In genomic region chr15:38531509-38531908, GRCh38 we compare ENCODE assay signal across 10 cellular contexts. TPM values are rescaled to one million over a fixed set of nuclear protein-coding genes. Genes with fewer than 3 reads are reported as not detected.
DNase-seq lines count a peak whose midpoint lies in the region; ATAC-seq and TF ChIP-seq lines count a peak whose summit lies in the region.
"Had no signal": no experiment of that assay in that cellular context is flagged by ENCODE, and none has a peak within 500 bp of the region (broad histone marks: within the 10 kb centered on the region; RNA-seq: fewer than 3 reads in every experiment).

No MANE protein-coding gene starts in this region.

- no peak for ATAC-seq in GM21576 (IDR thresholded peaks at IDR 0.05; ENCODE audit: unreplicated experiment)

- no peaks in the 10 kb centered on the region for H3K9me3 Mint-ChIP-seq in activated T-helper 2 cell treated with anti-CD3 and anti-CD28 coated beads, Interferon-gamma antibody, Interleukin-2, Interleukin-4, amounts not matched to agents 10 μg/mL and 5 μg/mL and 100 μg/mL, durations not matched to agents 14 hours and 24 hours and 36 hours
- H3K9me3 Mint-ChIP-seq in endodermal cell, result no peaks in the 10 kb centered on the region
- H3K9me3 Mint-ChIP-seq: dendritic cell treated with granulocyte-macrophage colony-stimulating factor and Interleukin-4, amounts not matched to agents 40 ng/mL and 50 ng/mL, for 4 days had no signal

- 83 to 90% methylated on average over 1 to 4 of the region's 4 CpGs for WGBS in endodermal cell (ENCODE audit: insufficient coverage in 1 of 2, insufficient read length in 1 of 2), 2 experiments

- H3K4me3 Mint-ChIP-seq in activated T-helper 2 cell treated with anti-CD3 and anti-CD28 coated beads, Interferon-gamma antibody, Interleukin-2, Interleukin-4, amounts not matched to agents 10 μg/mL and 5 μg/mL and 100 μg/mL, durations not matched to agents 14 hours and 24 hours and 36 hours (ENCODE audit: low read depth), result no peak overlapping the region
- no peak overlapping the region for H3K4me3 Mint-ChIP-seq in endodermal cell
- H3K4me3 Mint-ChIP-seq: dendritic cell treated with granulocyte-macrophage colony-stimulating factor and Interleukin-4, amounts not matched to agents 40 ng/mL and 50 ng/mL, for 4 days had no signal

- H3K36me3 ChIP-seq in A673 (ENCODE audit: insufficient read depth, low read length, poor library complexity, severe bottlenecking) (no peaks in the 10 kb centered on the region), HEK293 (ENCODE audit: control insufficient read depth in 2 of 2, insufficient read depth in 1 of 2, low read length in 2 of 2) (no peaks in the 10 kb centered on the region), endodermal cell (ENCODE audit: control insufficient read depth, insufficient read depth, low read length) (no peaks in the 10 kb centered on the region)

- H3K4me1 ChIP-seq in A673 (ENCODE audit: insufficient read depth, low read length, poor library complexity, severe bottlenecking) (no peaks in the 10 kb centered on the region), HEK293 (ENCODE audit: control insufficient read depth, insufficient read depth, low read length) (peaks cover 5% of the 10 kb centered on the region; the same call in 1 of the 2 replicates), endodermal cell (ENCODE audit: control insufficient read depth, insufficient read depth, low read length) (peaks cover 4% of the 10 kb centered on the region)

- peaks cover 93% of the 10 kb centered on the region for H3K36me3 Mint-ChIP-seq in activated T-helper 2 cell treated with anti-CD3 and anti-CD28 coated beads, Interferon-gamma antibody, Interleukin-2, Interleukin-4, amounts not matched to agents 10 μg/mL and 5 μg/mL and 100 μg/mL, durations not matched to agents 14 hours and 24 hours and 36 hours (ENCODE audit: low read depth)
- H3K36me3 Mint-ChIP-seq in endodermal cell (ENCODE audit: low read depth), result peaks cover 9% of the 10 kb centered on the region

- H3K27ac ChIP-seq in A673 (ENCODE audit: low read depth, low read length, poor library complexity, severe bottlenecking) (no peak overlapping the region), HEK293 (ENCODE audit: extremely low read depth, low read depth, low read length) (no peak overlapping the region), endodermal cell (ENCODE audit: low read depth, low read length) (no peak overlapping the region)

- H3K27me3 Mint-ChIP-seq in activated T-helper 2 cell treated with anti-CD3 and anti-CD28 coated beads, Interferon-gamma antibody, Interleukin-2, Interleukin-4, amounts not matched to agents 10 μg/mL and 5 μg/mL and 100 μg/mL, durations not matched to agents 14 hours and 24 hours and 36 hours (ENCODE audit: low read depth), result no peaks in the 10 kb centered on the region
- H3K27me3 Mint-ChIP-seq in endodermal cell (ENCODE audit: insufficient read depth), result peaks cover 79% of the 10 kb centered on the region
- H3K27me3 Mint-ChIP-seq: dendritic cell treated with granulocyte-macrophage colony-stimulating factor and Interleukin-4, amounts not matched to agents 40 ng/mL and 50 ng/mL, for 4 days had no signal

- H3K4me1 Mint-ChIP-seq in activated T-helper 2 cell treated with anti-CD3 and anti-CD28 coated beads, Interferon-gamma antibody, Interleukin-2, Interleukin-4, amounts not matched to agents 10 μg/mL and 5 μg/mL and 100 μg/mL, durations not matched to agents 14 hours and 24 hours and 36 hours (ENCODE audit: low read depth), result peaks cover 88% of the 10 kb centered on the region
- peaks cover 7% of the 10 kb centered on the region for H3K4me1 Mint-ChIP-seq in endodermal cell

- H3K27ac Mint-ChIP-seq in activated T-helper 2 cell treated with anti-CD3 and anti-CD28 coated beads, Interferon-gamma antibody, Interleukin-2, Interleukin-4, amounts not matched to agents 10 μg/mL and 5 μg/mL and 100 μg/mL, durations not matched to agents 14 hours and 24 hours and 36 hours, result peak overlapping the region; percentile 54
- H3K27ac Mint-ChIP-seq in endodermal cell, result no peak overlapping the region
- H3K27ac Mint-ChIP-seq: dendritic cell treated with granulocyte-macrophage colony-stimulating factor and Interleukin-4, amounts not matched to agents 40 ng/mL and 50 ng/mL, for 4 days had no signal

- intact Hi-C loops in A673 (cut with micrococcal nuclease; ENCODE audit: unreplicated experiment), result no loop called here
- intact Hi-C loops in activated T-helper 2 cell treated with anti-CD3 and anti-CD28 coated beads, Interferon-gamma antibody, Interleukin-2, Interleukin-4, amounts not matched to agents 10 μg/mL and 5 μg/mL and 100 μg/mL, durations not matched to agents 14 hours and 24 hours and 36 hours (cut with micrococcal nuclease), result loop anchor here (2.0 to 10.0 kb wide), 2 partner anchors 45 to 1093 kb away; no protein-coding TSS in a partner anchor

- no peak for TF ChIP-seq CTCF in A673 (conservative IDR thresholded peaks at IDR 0.05; ENCODE audit: low read depth, low read length)
- no peak for TF ChIP-seq CTCF in HEK293 (tag by site-specific recombination; IDR thresholded peaks at IDR 0.05)
- no peak for TF ChIP-seq CTCF in endodermal cell (conservative IDR thresholded peaks at IDR 0.05)

- H3K4me3 ChIP-seq in A673 (ENCODE audit: low read depth, low read length, poor library complexity, severe bottlenecking), result no peak overlapping the region
- no peak overlapping the region for H3K4me3 ChIP-seq in HEK293 (ENCODE audit: low read depth, low read length)
- H3K4me3 ChIP-seq in endodermal cell (ENCODE audit: low read length), result no peak overlapping the region

- CTCF ChIA-PET in A673 (lab: Charles Lee) (no interaction called here), HEK293 (lab: Yijun Ruan, JAX) (interaction anchor here (0.7 to 2.5 kb wide), 3 partner anchors 9 to 91 kb away, joined by 5 to 7 read pairs (median 5); partner anchors contain the start of gene RASGRP1), HEK293T (lab: Yijun Ruan, JAX) (no interaction called here)

- peak; percentile 12 for DNase-seq in A673 (ENCODE audit: low spot score)
- DNase-seq in activated T-helper 2 cell treated with anti-CD3 and anti-CD28 coated beads, Interferon-gamma antibody, Interleukin-2, Interleukin-4, amounts not matched to agents 10 μg/mL and 5 μg/mL and 100 μg/mL, durations not matched to agents 14 hours and 24 hours and 36 hours (ENCODE audit: low spot score), result no peak
- peak; percentile 75 for DNase-seq in glomerular visceral epithelial cell (ENCODE audit: extremely low spot score)
- no peak for DNase-seq in HEK293T (ENCODE audit: extremely low spot score)
- DNase-seq in MV-4-11 (lab: John Stamatoyannopoulos, UW), result no peak
- no peak for DNase-seq in endodermal cell
- DNase-seq: activated CD4-positive, alpha-beta T cell treated with anti-CD3 and anti-CD28 coated beads for 4 hours had no signal

- no peaks in the 10 kb centered on the region for H3K27me3 ChIP-seq in A673 (replicated peaks; ENCODE audit: insufficient read depth, low read depth, low read length, poor library complexity)
- H3K27me3 ChIP-seq in endodermal cell (ENCODE audit: control insufficient read depth, insufficient read depth, low read length, poor library complexity, severe bottlenecking), result peaks cover 85% of the 10 kb centered on the region

- POLR2A ChIA-PET in A673 (lab: Charles Lee; ENCODE audit: low non-redundant PET) (no interaction called here), HEK293 (lab: Yijun Ruan, JAX) (no interaction called here), HEK293T (lab: Yijun Ruan, JAX) (no interaction called here)

- H3K9ac ChIP-seq in endodermal cell (ENCODE audit: extremely low read depth, low read length, poor library complexity, severe bottlenecking), result no peak overlapping the region

- no peaks in the 10 kb centered on the region for H3K9me3 ChIP-seq in A673 (ENCODE audit: low read depth, low read length, poor library complexity, severe bottlenecking)
- no peaks in the 10 kb centered on the region for H3K9me3 ChIP-seq in HEK293 (ENCODE audit: control insufficient read depth, insufficient read depth, low read depth, low read length)
- H3K9me3 ChIP-seq in endodermal cell (ENCODE audit: control insufficient read depth, low read length), result no peaks in the 10 kb centered on the region

- no TSS peak for BruUV-seq in A673 (replicated peaks; lab: Mats Ljungman, UMichigan)

TF ChIP-seq in HEK293, 187 proteins besides CTCF, POLR2A, EP300 and RAD21 (continues in another document):
- TF ChIP-seq ZFHX2 (tag by site-specific recombination; conservative IDR thresholded peaks at IDR 0.05), result peak; percentile 26; the same call in 1 of the 2 replicates

TF ChIP-seq in HEK293T, 16 proteins besides CTCF, POLR2A, EP300 and RAD21:
- no peak for TF ChIP-seq NFRKB (IDR thresholded peaks at IDR 0.05)
- TF ChIP-seq L3MBTL2 (conservative IDR thresholded peaks at IDR 0.05), result no peak
- no peak for TF ChIP-seq PKNOX1 (IDR thresholded peaks at IDR 0.05)
- TF ChIP-seq SUZ12 (IDR thresholded peaks at IDR 0.05), result no peak
- TF ChIP-seq LEF1 (IDR thresholded peaks at IDR 0.05; ENCODE audit: borderline replicate concordance), result no peak
- no peak for TF ChIP-seq ELF4 (IDR thresholded peaks at IDR 0.05)
- TF ChIP-seq TARDBP (IDR thresholded peaks at IDR 0.05), result no peak
- no peak for TF ChIP-seq SP1 (IDR thresholded peaks at IDR 0.05)
- TF ChIP-seq ARNT (IDR thresholded peaks at IDR 0.05), result no peak
- TF ChIP-seq HDGF (IDR thresholded peaks at IDR 0.05; ENCODE audit: borderline replicate concordance), result no peak
- TF ChIP-seq FOXM1 (IDR thresholded peaks at IDR 0.05; ENCODE audit: borderline replicate concordance), result no peak
- TF ChIP-seq FOXA1 (IDR thresholded peaks at IDR 0.05), result no peak
- TF ChIP-seq FOXK2 (IDR thresholded peaks at IDR 0.05), result no peak
- TF ChIP-seq BHLHE40 (IDR thresholded peaks at IDR 0.05; ENCODE audit: borderline replicate concordance), result no peak
- TF ChIP-seq CTBP1 (IDR thresholded peaks at IDR 0.05; ENCODE audit: borderline replicate concordance), result no peak
- TF ChIP-seq ZNF384 (IDR thresholded peaks at IDR 0.05), result no peak

RNA-seq across cellular contexts. Expression of gene RASGRP1, which starts 33.1 kb away (rescaled TPM):
- not detected in 2 replicates for total RNA-seq in A673 (2021)
- 108 and 113 TPM in 2 replicates for total RNA-seq in activated T-helper 2 cell treated with anti-CD3 and anti-CD28 coated beads, Interferon-gamma antibody, Interleukin-2, Interleukin-4, amounts not matched to agents 10 μg/mL and 5 μg/mL and 100 μg/mL, durations not matched to agents 14 hours and 24 hours and 36 hours
- total RNA-seq in endodermal cell, result 1 to 10 TPM; 7.0 to 8.8 TPM
- 5.4 TPM for polyA plus RNA-seq in endodermal cell (2013, experiment 1 of 2)
- polyA plus RNA-seq in endodermal cell (2013, experiment 2 of 2), result 5.1 TPM

Comparison
In these comparisons a context has a peak if more than half of its experiments do, and no peak if none do; other contexts are left out.
1. DNase-seq: peak in A673 (single experiment) and glomerular visceral epithelial cell (single experiment); none in activated T-helper 2 cell treated with anti-CD3 and anti-CD28 coated beads, Interferon-gamma antibody, Interleukin-2, Interleukin-4, amounts not matched to agents 10 μg/mL and 5 μg/mL and 100 μg/mL, durations not matched to agents 14 hours and 24 hours and 36 hours (single experiment), HEK293T (single experiment), MV-4-11 (single experiment) and endodermal cell (single experiment).
2. RNA of gene RASGRP1, which starts 33.1 kb away (total RNA-seq): 108 to 113 TPM in activated T-helper 2 cell treated with anti-CD3 and anti-CD28 coated beads, Interferon-gamma antibody, Interleukin-2, Interleukin-4, amounts not matched to agents 10 μg/mL and 5 μg/mL and 100 μg/mL, durations not matched to agents 14 hours and 24 hours and 36 hours; 7.0 to 8.8 TPM in endodermal cell and not detected in A673; every median in the first group is over 10 times any median in the second.